Comparison of ENCODE assay signal across 1 cellular context in the genomic region with DNA sequence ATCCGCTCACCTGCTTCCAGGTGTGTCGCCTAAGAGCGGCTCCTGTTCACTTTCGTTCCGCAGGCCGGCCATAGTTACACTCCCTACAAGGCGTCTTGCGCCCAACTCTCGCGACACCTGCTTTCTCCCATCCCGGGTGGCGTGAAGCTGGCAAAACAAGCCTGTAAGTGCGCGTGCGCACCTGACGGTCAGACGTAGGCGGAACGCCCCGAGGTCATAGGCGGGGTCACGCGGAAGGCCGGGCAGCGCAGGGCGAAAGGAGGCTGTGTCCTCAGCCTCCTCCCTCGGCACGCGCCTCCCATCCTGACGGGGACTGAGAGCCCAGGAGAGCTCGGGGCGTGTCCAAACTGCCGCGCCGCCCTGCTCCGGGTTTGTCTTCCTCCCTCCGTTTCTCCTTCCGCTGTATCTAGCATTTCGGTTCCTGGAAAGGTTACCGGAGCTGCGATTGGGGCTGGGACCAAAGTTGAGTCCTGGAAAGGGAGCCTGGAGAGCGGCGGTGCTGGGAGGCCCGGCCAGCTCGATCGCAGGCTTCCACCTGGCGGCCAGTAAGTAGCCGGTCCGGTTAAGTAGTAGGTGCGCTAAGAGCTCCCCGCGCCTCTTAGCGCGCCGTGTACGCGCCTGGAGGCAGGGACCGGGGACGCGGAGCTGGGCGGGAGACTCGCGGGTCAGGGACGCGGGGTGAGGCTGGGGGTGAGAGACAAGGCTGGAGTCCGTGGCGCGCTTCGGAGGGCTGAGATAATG.
TF ChIP-seq lines count a peak whose summit lies in the region.

A gene (plus strand): TSS at position 345 of the 741 bp plus-strand sequence. CDS start 17,550 bp downstream, outside the sequence.
A gene with protein sequence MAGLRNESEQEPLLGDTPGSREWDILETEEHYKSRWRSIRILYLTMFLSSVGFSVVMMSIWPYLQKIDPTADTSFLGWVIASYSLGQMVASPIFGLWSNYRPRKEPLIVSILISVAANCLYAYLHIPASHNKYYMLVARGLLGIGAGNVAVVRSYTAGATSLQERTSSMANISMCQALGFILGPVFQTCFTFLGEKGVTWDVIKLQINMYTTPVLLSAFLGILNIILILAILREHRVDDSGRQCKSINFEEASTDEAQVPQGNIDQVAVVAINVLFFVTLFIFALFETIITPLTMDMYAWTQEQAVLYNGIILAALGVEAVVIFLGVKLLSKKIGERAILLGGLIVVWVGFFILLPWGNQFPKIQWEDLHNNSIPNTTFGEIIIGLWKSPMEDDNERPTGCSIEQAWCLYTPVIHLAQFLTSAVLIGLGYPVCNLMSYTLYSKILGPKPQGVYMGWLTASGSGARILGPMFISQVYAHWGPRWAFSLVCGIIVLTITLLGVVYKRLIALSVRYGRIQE (minus strand): TSS at position 112 of the 741 bp plus-strand sequence. CDS start 40 bp downstream, at position 72.

TF ChIP-seq in HEK293, 187 proteins besides CTCF, POLR2A, EP300 and RAD21 (continued from another document and continues in another):
- TF ChIP-seq, protein P1, sequence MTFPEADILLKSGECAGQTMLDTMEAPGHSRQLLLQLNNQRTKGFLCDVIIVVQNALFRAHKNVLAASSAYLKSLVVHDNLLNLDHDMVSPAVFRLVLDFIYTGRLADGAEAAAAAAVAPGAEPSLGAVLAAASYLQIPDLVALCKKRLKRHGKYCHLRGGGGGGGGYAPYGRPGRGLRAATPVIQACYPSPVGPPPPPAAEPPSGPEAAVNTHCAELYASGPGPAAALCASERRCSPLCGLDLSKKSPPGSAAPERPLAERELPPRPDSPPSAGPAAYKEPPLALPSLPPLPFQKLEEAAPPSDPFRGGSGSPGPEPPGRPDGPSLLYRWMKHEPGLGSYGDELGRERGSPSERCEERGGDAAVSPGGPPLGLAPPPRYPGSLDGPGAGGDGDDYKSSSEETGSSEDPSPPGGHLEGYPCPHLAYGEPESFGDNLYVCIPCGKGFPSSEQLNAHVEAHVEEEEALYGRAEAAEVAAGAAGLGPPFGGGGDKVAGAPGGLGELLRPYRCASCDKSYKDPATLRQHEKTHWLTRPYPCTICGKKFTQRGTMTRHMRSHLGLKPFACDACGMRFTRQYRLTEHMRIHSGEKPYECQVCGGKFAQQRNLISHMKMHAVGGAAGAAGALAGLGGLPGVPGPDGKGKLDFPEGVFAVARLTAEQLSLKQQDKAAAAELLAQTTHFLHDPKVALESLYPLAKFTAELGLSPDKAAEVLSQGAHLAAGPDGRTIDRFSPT (tag by site-specific recombination; IDR thresholded peaks at IDR 0.05): peak; percentile 97
- TF ChIP-seq ZNF660 (tag by site-specific recombination; IDR thresholded peaks at IDR 0.05): peak; percentile 46
- no peak for TF ChIP-seq ZNF175 (tag by site-specific recombination; IDR thresholded peaks at IDR 0.05)
- TF ChIP-seq ZNF433 (tag by site-specific recombination; IDR thresholded peaks at IDR 0.05; ENCODE audit: low read depth): no peak
- TF ChIP-seq, protein P2, sequence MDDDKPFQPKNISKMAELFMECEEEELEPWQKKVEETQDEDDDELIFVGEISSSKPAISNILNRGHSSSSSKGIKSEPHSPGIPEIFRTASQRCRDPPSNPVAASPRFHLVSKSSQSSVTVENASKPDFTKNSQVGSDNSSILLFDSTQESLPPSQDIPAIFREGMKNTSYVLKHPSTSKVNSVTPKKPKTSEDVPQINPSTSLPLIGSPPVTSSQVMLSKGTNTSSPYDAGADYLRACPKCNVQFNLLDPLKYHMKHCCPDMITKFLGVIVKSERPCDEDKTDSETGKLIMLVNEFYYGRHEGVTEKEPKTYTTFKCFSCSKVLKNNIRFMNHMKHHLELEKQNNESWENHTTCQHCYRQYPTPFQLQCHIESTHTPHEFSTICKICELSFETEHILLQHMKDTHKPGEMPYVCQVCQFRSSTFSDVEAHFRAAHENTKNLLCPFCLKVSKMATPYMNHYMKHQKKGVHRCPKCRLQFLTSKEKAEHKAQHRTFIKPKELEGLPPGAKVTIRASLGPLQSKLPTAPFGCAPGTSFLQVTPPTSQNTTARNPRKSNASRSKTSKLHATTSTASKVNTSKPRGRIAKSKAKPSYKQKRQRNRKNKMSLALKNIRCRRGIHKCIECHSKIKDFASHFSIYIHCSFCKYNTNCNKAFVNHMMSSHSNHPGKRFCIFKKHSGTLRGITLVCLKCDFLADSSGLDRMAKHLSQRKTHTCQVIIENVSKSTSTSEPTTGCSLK (tag by site-specific recombination; IDR thresholded peaks at IDR 0.05): no peak
- no peak for TF ChIP-seq ZNF16 (tag by site-specific recombination; IDR thresholded peaks at IDR 0.05; ENCODE audit: low read depth)
- peak; percentile 86 for TF ChIP-seq ZBTB17 (tag by site-specific recombination; IDR thresholded peaks at IDR 0.05)
- TF ChIP-seq FEZF1 (tag by site-specific recombination; IDR thresholded peaks at IDR 0.05): no peak
- TF ChIP-seq ZNF843 (tag by site-specific recombination; IDR thresholded peaks at IDR 0.05): no peak
- TF ChIP-seq, protein P3, sequence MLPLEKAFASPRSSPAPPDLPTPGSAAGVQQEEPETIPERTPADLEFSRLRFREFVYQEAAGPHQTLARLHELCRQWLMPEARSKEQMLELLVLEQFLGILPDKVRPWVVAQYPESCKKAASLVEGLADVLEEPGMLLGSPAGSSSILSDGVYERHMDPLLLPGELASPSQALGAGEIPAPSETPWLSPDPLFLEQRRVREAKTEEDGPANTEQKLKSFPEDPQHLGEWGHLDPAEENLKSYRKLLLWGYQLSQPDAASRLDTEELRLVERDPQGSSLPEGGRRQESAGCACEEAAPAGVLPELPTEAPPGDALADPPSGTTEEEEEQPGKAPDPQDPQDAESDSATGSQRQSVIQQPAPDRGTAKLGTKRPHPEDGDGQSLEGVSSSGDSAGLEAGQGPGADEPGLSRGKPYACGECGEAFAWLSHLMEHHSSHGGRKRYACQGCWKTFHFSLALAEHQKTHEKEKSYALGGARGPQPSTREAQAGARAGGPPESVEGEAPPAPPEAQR (tag by site-specific recombination; IDR thresholded peaks at IDR 0.05): no peak
- TF ChIP-seq, protein P4, sequence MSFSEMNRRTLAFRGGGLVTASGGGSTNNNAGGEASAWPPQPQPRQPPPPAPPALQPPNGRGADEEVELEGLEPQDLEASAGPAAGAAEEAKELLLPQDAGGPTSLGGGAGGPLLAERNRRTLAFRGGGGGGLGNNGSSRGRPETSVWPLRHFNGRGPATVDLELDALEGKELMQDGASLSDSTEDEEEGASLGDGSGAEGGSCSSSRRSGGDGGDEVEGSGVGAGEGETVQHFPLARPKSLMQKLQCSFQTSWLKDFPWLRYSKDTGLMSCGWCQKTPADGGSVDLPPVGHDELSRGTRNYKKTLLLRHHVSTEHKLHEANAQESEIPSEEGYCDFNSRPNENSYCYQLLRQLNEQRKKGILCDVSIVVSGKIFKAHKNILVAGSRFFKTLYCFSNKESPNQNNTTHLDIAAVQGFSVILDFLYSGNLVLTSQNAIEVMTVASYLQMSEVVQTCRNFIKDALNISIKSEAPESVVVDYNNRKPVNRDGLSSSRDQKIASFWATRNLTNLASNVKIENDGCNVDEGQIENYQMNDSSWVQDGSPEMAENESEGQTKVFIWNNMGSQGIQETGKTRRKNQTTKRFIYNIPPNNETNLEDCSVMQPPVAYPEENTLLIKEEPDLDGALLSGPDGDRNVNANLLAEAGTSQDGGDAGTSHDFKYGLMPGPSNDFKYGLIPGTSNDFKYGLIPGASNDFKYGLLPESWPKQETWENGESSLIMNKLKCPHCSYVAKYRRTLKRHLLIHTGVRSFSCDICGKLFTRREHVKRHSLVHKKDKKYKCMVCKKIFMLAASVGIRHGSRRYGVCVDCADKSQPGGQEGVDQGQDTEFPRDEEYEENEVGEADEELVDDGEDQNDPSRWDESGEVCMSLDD (tag by site-specific recombination; IDR thresholded peaks at IDR 0.05): no peak; the same call in 1 of the 2 replicates
- no peak; the same call in 1 of the 2 replicates for TF ChIP-seq TRIM28 (IDR thresholded peaks at IDR 0.05; ENCODE audit: borderline replicate concordance, low read length)
- no peak for TF ChIP-seq ZNF112 (tag by site-specific recombination; IDR thresholded peaks at IDR 0.05)
- TF ChIP-seq GLI2 (tag by site-specific recombination; IDR thresholded peaks at IDR 0.05; ENCODE audit: borderline replicate concordance, low read depth): no peak
- no peak; the same call in 1 of the 2 replicates for TF ChIP-seq ZNF76 (tag by site-specific recombination; IDR thresholded peaks at IDR 0.05; ENCODE audit: borderline replicate concordance, low read depth)
- TF ChIP-seq, protein P5, sequence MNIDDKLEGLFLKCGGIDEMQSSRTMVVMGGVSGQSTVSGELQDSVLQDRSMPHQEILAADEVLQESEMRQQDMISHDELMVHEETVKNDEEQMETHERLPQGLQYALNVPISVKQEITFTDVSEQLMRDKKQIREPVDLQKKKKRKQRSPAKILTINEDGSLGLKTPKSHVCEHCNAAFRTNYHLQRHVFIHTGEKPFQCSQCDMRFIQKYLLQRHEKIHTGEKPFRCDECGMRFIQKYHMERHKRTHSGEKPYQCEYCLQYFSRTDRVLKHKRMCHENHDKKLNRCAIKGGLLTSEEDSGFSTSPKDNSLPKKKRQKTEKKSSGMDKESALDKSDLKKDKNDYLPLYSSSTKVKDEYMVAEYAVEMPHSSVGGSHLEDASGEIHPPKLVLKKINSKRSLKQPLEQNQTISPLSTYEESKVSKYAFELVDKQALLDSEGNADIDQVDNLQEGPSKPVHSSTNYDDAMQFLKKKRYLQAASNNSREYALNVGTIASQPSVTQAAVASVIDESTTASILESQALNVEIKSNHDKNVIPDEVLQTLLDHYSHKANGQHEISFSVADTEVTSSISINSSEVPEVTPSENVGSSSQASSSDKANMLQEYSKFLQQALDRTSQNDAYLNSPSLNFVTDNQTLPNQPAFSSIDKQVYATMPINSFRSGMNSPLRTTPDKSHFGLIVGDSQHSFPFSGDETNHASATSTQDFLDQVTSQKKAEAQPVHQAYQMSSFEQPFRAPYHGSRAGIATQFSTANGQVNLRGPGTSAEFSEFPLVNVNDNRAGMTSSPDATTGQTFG (tag by site-specific recombination; IDR thresholded peaks at IDR 0.05; ENCODE audit: borderline replicate concordance): no peak
- TF ChIP-seq, protein P6, sequence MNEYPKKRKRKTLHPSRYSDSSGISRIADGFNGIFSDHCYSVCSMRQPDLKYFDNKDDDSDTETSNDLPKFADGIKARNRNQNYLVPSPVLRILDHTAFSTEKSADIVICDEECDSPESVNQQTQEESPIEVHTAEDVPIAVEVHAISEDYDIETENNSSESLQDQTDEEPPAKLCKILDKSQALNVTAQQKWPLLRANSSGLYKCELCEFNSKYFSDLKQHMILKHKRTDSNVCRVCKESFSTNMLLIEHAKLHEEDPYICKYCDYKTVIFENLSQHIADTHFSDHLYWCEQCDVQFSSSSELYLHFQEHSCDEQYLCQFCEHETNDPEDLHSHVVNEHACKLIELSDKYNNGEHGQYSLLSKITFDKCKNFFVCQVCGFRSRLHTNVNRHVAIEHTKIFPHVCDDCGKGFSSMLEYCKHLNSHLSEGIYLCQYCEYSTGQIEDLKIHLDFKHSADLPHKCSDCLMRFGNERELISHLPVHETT (tag by site-specific recombination; IDR thresholded peaks at IDR 0.05): 0 out of 2 replicates have a peak, but pooled peaks have one; percentile 17
- TF ChIP-seq ZNF623 (tag by site-specific recombination; IDR thresholded peaks at IDR 0.05): no peak
- TF ChIP-seq, protein P7, sequence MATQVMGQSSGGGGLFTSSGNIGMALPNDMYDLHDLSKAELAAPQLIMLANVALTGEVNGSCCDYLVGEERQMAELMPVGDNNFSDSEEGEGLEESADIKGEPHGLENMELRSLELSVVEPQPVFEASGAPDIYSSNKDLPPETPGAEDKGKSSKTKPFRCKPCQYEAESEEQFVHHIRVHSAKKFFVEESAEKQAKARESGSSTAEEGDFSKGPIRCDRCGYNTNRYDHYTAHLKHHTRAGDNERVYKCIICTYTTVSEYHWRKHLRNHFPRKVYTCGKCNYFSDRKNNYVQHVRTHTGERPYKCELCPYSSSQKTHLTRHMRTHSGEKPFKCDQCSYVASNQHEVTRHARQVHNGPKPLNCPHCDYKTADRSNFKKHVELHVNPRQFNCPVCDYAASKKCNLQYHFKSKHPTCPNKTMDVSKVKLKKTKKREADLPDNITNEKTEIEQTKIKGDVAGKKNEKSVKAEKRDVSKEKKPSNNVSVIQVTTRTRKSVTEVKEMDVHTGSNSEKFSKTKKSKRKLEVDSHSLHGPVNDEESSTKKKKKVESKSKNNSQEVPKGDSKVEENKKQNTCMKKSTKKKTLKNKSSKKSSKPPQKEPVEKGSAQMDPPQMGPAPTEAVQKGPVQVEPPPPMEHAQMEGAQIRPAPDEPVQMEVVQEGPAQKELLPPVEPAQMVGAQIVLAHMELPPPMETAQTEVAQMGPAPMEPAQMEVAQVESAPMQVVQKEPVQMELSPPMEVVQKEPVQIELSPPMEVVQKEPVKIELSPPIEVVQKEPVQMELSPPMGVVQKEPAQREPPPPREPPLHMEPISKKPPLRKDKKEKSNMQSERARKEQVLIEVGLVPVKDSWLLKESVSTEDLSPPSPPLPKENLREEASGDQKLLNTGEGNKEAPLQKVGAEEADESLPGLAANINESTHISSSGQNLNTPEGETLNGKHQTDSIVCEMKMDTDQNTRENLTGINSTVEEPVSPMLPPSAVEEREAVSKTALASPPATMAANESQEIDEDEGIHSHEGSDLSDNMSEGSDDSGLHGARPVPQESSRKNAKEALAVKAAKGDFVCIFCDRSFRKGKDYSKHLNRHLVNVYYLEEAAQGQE (tag by site-specific recombination; IDR thresholded peaks at IDR 0.05): peak; percentile 19; the same call in 1 of the 2 replicates
- TF ChIP-seq MYNN (tag by site-specific recombination; IDR thresholded peaks at IDR 0.05; ENCODE audit: borderline replicate concordance): no peak
- TF ChIP-seq, protein P8, sequence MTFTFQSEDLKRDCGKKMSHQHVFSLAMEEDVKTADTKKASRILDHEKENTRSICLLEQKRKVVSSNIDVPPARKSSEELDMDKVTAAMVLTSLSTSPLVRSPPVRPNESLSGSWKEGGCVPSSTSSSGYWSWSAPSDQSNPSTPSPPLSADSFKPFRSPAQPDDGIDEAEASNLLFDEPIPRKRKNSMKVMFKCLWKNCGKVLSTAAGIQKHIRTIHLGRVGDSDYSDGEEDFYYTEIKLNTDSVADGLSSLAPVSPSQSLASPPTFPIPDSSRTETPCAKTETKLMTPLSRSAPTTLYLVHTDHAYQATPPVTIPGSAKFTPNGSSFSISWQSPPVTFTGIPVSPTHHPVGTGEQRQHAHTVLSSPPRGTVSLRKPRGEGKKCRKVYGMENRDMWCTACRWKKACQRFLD (tag by site-specific recombination; IDR thresholded peaks at IDR 0.05): no peak
- TF ChIP-seq ZNF600 (tag by site-specific recombination; IDR thresholded peaks at IDR 0.05): no peak; the same call in none of the 2 replicates
- TF ChIP-seq, protein P9, sequence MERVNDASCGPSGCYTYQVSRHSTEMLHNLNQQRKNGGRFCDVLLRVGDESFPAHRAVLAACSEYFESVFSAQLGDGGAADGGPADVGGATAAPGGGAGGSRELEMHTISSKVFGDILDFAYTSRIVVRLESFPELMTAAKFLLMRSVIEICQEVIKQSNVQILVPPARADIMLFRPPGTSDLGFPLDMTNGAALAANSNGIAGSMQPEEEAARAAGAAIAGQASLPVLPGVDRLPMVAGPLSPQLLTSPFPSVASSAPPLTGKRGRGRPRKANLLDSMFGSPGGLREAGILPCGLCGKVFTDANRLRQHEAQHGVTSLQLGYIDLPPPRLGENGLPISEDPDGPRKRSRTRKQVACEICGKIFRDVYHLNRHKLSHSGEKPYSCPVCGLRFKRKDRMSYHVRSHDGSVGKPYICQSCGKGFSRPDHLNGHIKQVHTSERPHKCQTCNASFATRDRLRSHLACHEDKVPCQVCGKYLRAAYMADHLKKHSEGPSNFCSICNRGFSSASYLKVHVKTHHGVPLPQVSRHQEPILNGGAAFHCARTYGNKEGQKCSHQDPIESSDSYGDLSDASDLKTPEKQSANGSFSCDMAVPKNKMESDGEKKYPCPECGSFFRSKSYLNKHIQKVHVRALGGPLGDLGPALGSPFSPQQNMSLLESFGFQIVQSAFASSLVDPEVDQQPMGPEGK (tag by site-specific recombination; IDR thresholded peaks at IDR 0.05): peak; percentile 22; the same call in 1 of the 2 replicates
- TF ChIP-seq ZNF610 (tag by site-specific recombination; IDR thresholded peaks at IDR 0.05; ENCODE audit: borderline replicate concordance): 0 out of 2 replicates have a peak, but pooled peaks have one; percentile 59
- no peak for TF ChIP-seq ZNF214 (tag by site-specific recombination; IDR thresholded peaks at IDR 0.05; ENCODE audit: borderline replicate concordance)
- no peak for TF ChIP-seq ZNF211 (tag by site-specific recombination; IDR thresholded peaks at IDR 0.05; ENCODE audit: low read depth)
